In the genomic region with DNA sequence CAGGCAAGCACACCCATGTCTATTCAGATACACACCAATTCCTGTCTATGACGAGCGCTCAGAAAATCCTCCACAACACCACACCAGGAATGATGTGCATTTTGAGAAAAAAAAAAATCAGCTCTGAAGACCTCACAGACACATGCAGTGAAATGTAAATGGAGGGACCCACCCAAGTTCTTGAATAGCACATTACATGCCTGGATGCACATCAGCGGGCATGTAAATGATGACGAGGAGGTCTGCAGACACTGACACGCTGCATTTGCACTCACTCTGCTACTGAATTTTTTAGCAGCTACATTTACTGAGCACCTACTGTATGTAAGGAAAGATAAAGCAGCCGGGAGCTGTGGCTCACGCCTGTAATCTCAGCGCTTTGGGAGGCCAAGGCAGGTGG, we compare ENCODE assay signal across 14 cellular contexts. TPM values are rescaled to one million over a fixed set of nuclear protein-coding genes. Genes with fewer than 3 reads are reported as not detected.
DNase-seq lines count a peak whose midpoint lies in the region; ATAC-seq and TF ChIP-seq lines count a peak whose summit lies in the region.
"Had no signal": no experiment of that assay in that cellular context is flagged by ENCODE, and none has a peak within 500 bp of the region (broad histone marks: within the 10 kb centered on the region; RNA-seq: fewer than 3 reads in every experiment).

No MANE protein-coding gene starts in this region.

- WGBS in IMR-90 (ENCODE audit: extremely low coverage in 2 of 2, insufficient read length in 1 of 2), 2 experiments, result 100% methylated on average over 2 of the region's 8 CpGs; no CpG with 5 or more reads in 1 of the 2 experiments

- intact Hi-C loops in A673 (cut with micrococcal nuclease; ENCODE audit: unreplicated experiment) (loop anchor here (1.0 kb wide), 1 partner anchor 46 kb away; no protein-coding TSS in a partner anchor), IMR-90 (cut with micrococcal nuclease) (loop anchor here (2.0 kb wide), 1 partner anchor 47 kb away; a partner anchor contains a TSS), lower lobe of right lung (cut with DNase I) (no loop called here)

- TF ChIP-seq CTCF in A673 (conservative IDR thresholded peaks at IDR 0.05; ENCODE audit: low read depth, low read length) (no peak), IMR-90 (conservative IDR thresholded peaks at IDR 0.05; ENCODE audit: low read depth, low read length) (no peak), VCaP (conservative IDR thresholded peaks at IDR 0.05) (no peak), lower lobe of right lung (IDR thresholded peaks at IDR 0.05) (no peak)

- H3K9me3 ChIP-seq in A673 (ENCODE audit: low read depth, low read length, poor library complexity, severe bottlenecking) (no peaks in the 10 kb centered on the region), IMR-90 (ENCODE audit: control insufficient read depth, insufficient read depth, low read length) (no peaks in the 10 kb centered on the region), lower lobe of right lung (no peaks in the 10 kb centered on the region)
- H3K9me3 ChIP-seq: gastroesophageal sphincter had no signal

- H3K4me1 ChIP-seq in A673 (ENCODE audit: insufficient read depth, low read length, poor library complexity, severe bottlenecking) (peaks cover 37% of the 10 kb centered on the region), IMR-90 (ENCODE audit: control insufficient read depth, insufficient read depth, low read length) (peaks cover 26% of the 10 kb centered on the region), lower lobe of right lung (peaks cover 16% of the 10 kb centered on the region)

- H3K27ac ChIP-seq in A673 (ENCODE audit: low read depth, low read length, poor library complexity, severe bottlenecking) (peak overlapping the region; percentile 17), IMR-90 (ENCODE audit: insufficient read depth, low read length) (no peak overlapping the region), VCaP (peak overlapping the region; percentile 99), lower lobe of right lung (no peak overlapping the region)
- H3K27ac ChIP-seq: gastroesophageal sphincter had no signal

- H3K4ac ChIP-seq in IMR-90 (ENCODE audit: low read depth, low read length), result no peak overlapping the region

- no peak overlapping the region for H4K5ac ChIP-seq in IMR-90 (ENCODE audit: low read depth, low read length)

- no peak overlapping the region for H2BK5ac ChIP-seq in IMR-90 (ENCODE audit: low read depth, low read length, poor library complexity, severe bottlenecking)

- H4K8ac ChIP-seq in IMR-90 (ENCODE audit: low read depth in 2 of 2, low read length in 2 of 2), result no peak overlapping the region; a peak in 1 of 4 replicates

- dilution Hi-C loops in IMR-90 (cut with HindIII; ENCODE audit: low sequenced_read_pairs, unreplicated experiment), result no loop called here

- peak overlapping the region; percentile 14; the same call in 1 of the 3 replicates for H2BK15ac ChIP-seq in IMR-90 (ENCODE audit: low read depth, low read length)

- H2AFZ ChIP-seq in IMR-90 (replicated peaks; ENCODE audit: low read length, poor library complexity), result no peak overlapping the region

- in situ Hi-C loops in IMR-90 (cut with MboI; ENCODE audit: low sequenced_read_pairs), result no loop called here

- no peaks in the 10 kb centered on the region for H3K36me3 ChIP-seq in A673 (ENCODE audit: insufficient read depth, low read length, poor library complexity, severe bottlenecking)
- no peaks in the 10 kb centered on the region for H3K36me3 ChIP-seq in IMR-90 (ENCODE audit: control insufficient read depth, insufficient read depth, low read length)
- no peaks in the 10 kb centered on the region for H3K36me3 ChIP-seq in lower lobe of right lung
- H3K36me3 ChIP-seq: gastroesophageal sphincter had no signal

- no peak overlapping the region for H3K9ac ChIP-seq in IMR-90 (ENCODE audit: low read depth, low read length)

- no peak overlapping the region for H3K4me2 ChIP-seq in IMR-90 (ENCODE audit: low read depth, low read length)

- no peaks in the 10 kb centered on the region for H4K20me1 ChIP-seq in IMR-90 (ENCODE audit: insufficient read depth, low read length)

- ATAC-seq in GM18502 (IDR thresholded peaks at IDR 0.05; ENCODE audit: poor library complexity, unreplicated experiment) (peak; percentile 54), IMR-90 (ENCODE audit: low read depth) (no peak), esophagus mucosa (no peak), lower lobe of right lung (no peak)

- H3K79me1 ChIP-seq in IMR-90 (ENCODE audit: low read depth in 1 of 2, low read length in 2 of 2), result no peaks in the 10 kb centered on the region; a peak in 1 of 4 replicates

- no peak overlapping the region for H3K23ac ChIP-seq in IMR-90 (ENCODE audit: low read depth, low read length)

- no peak overlapping the region for H3K18ac ChIP-seq in IMR-90 (ENCODE audit: low read depth, low read length)

- POLR2A ChIA-PET in A673 (lab: Charles Lee; ENCODE audit: low non-redundant PET), result interaction anchor here (0.5 to 2.2 kb wide), 2 partner anchors 21 to 30 kb away, joined by 4 to 6 read pairs; no protein-coding TSS in a partner anchor
- POLR2A ChIA-PET in IMR-90 (lab: Charles Lee; ENCODE audit: unreplicated experiment), result no interaction called here

- H3K14ac ChIP-seq in IMR-90 (replicated peaks; ENCODE audit: low read depth, low read length), result no peak overlapping the region

- H3K27me3 ChIP-seq in A673 (replicated peaks; ENCODE audit: insufficient read depth, low read depth, low read length, poor library complexity), result no peaks in the 10 kb centered on the region
- no peaks in the 10 kb centered on the region for H3K27me3 ChIP-seq in IMR-90 (ENCODE audit: control insufficient read depth, insufficient read depth, low read length)
- no peaks in the 10 kb centered on the region for H3K27me3 ChIP-seq in lower lobe of right lung (ENCODE audit: low read depth)
- H3K27me3 ChIP-seq: gastroesophageal sphincter had no signal

- peak overlapping the region; percentile 54 for H4K91ac ChIP-seq in IMR-90 (ENCODE audit: insufficient read depth, low read depth, low read length)

- no peak overlapping the region; the same call in 1 of the 2 replicates for H2AK5ac ChIP-seq in IMR-90 (ENCODE audit: low read depth, low read length)

- TF ChIP-seq POLR2A in IMR-90 (IDR thresholded peaks at IDR 0.05; ENCODE audit: low read depth, low read length), result no peak

- H3K9me1 ChIP-seq in IMR-90 (ENCODE audit: insufficient read depth, low read length), result peaks cover 14% of the 10 kb centered on the region

- H3K4me3 ChIP-seq in A673 (ENCODE audit: low read depth, low read length, poor library complexity, severe bottlenecking) (no peak overlapping the region), IMR-90 (ENCODE audit: insufficient read depth, low read depth, low read length) (no peak overlapping the region), lower lobe of right lung (no peak overlapping the region)
- H3K4me3 ChIP-seq: gastroesophageal sphincter had no signal

- DNase-seq in A673 (ENCODE audit: low spot score), result peak; percentile 63
- DNase-seq in IMR-90, result no peak
- DNase-seq in GM19238 (ENCODE audit: insufficient read length, low spot score), result no peak
- no peak for DNase-seq in lower lobe of right lung
- no peak for DNase-seq in AG20443 (ENCODE audit: low spot score)
- DNase-seq: activated CD4-positive, alpha-beta memory T cell treated with anti-CD3 and anti-CD28 coated beads for 36 hours; activated effector memory CD4-positive, alpha-beta T cell treated with anti-CD3 and anti-CD28 coated beads, Interleukin-2, amount 50 U/mL, for 16 hours; endodermal cell; stimulated activated CD4-positive, alpha-beta T cell treated with anti-CD3 and anti-CD28 coated beads, Interleukin-4, amount 100 ng/mL, for 24 hours; stimulated activated naive CD4-positive, alpha-beta T cell had no signal

- BruUV-seq in A673 (replicated peaks; lab: Mats Ljungman, UMichigan), result no TSS peak
- BruUV-seq in IMR-90 (replicated peaks; lab: Mats Ljungman, UMichigan), result no TSS peak

- H2AK9ac ChIP-seq in IMR-90 (replicated peaks; ENCODE audit: low read depth, low read length, poor library complexity), result no peak overlapping the region

- no peak overlapping the region; the same call in 1 of the 2 replicates for H3K56ac ChIP-seq in IMR-90 (ENCODE audit: extremely low read depth, insufficient read depth, low read length)

- TF ChIP-seq RAD21 in IMR-90 (IDR thresholded peaks at IDR 0.05; ENCODE audit: low read length), result no peak

- no peak overlapping the region for H2BK20ac ChIP-seq in IMR-90 (ENCODE audit: low read depth, low read length)

- 0 out of 2 replicates have a peak overlapping the region, but pooled peaks have one; percentile 25 for H2BK120ac ChIP-seq in IMR-90 (ENCODE audit: low read depth, low read length)

- CTCF ChIA-PET in A673 (lab: Charles Lee), result interaction anchor here (0.8 kb wide), 1 partner anchor 284 kb away, joined by 4 read pairs; no protein-coding TSS in a partner anchor
- CTCF ChIA-PET in IMR-90 (lab: Yijun Ruan, JAX), result no interaction called here

TF ChIP-seq in IMR-90, 13 proteins besides CTCF, POLR2A, EP300 and RAD21 (continues in another document):
- TF ChIP-seq FOS (IDR thresholded peaks at IDR 0.05; ENCODE audit: low read depth, low read length), result no peak
- no peak for TF ChIP-seq RFX5 (IDR thresholded peaks at IDR 0.05; ENCODE audit: low read depth, low read length)
- TF ChIP-seq MXI1 (IDR thresholded peaks at IDR 0.05; ENCODE audit: borderline replicate concordance, low read depth, low read length), result no peak

RNA-seq across cellular contexts. Expression of a gene that starts 14.7 kb away (rescaled TPM):
- total RNA-seq in A673 (2021) (43.4 and 55.4 TPM in 2 replicates), IMR-90 (2012; rRNA removed) (9.9 and 17.5 TPM in 2 replicates), esophagus mucosa (7.1 TPM), lower lobe of right lung (17.3 TPM)
- polyA plus RNA-seq in IMR-90 (2012; rRNA removed), result 75.1 and 101 TPM in 2 replicates
- 67.5 and 73.6 TPM in 2 replicates for polyA plus RNA-seq in IMR-90 (2012; cell fraction: cytosol; rRNA removed)
- polyA plus RNA-seq in IMR-90 (2012; cell fraction: nucleus; rRNA removed; ENCODE audit: low replicate concordance), result 35.0 and 62.6 TPM in 2 replicates

RNA-seq across cellular contexts. Expression of a gene that starts 19.0 kb away (rescaled TPM):
- total RNA-seq in A673 (2021) (43.4 and 59.6 TPM in 2 replicates), IMR-90 (2012; rRNA removed) (15.0 and 18.5 TPM in 2 replicates), esophagus mucosa (58.0 TPM), lower lobe of right lung (13.9 TPM)
- polyA plus RNA-seq in IMR-90 (2012; rRNA removed), result 23.2 and 23.4 TPM in 2 replicates
- polyA plus RNA-seq in IMR-90 (2012; cell fraction: cytosol; rRNA removed), result 15.9 and 35.9 TPM in 2 replicates
- 13.3 and 22.2 TPM in 2 replicates for polyA plus RNA-seq in IMR-90 (2012; cell fraction: nucleus; rRNA removed; ENCODE audit: low replicate concordance)

RNA-seq across cellular contexts. Expression of a gene that starts 36.2 kb away (rescaled TPM):
- total RNA-seq in A673 (2021), result 41.0 and 51.0 TPM in 2 replicates
- total RNA-seq in IMR-90 (2012; rRNA removed), result 1.1 TPM in 2 replicates
- 6.2 and 6.4 TPM in 2 replicates for polyA plus RNA-seq in IMR-90 (2012; rRNA removed)
- polyA plus RNA-seq in IMR-90 (2012; cell fraction: cytosol; rRNA removed), result 9.7 and 10.0 TPM in 2 replicates
- polyA plus RNA-seq in IMR-90 (2012; cell fraction: nucleus; rRNA removed; ENCODE audit: low replicate concordance), result 15.8 and 22.6 TPM in 2 replicates
- 4.5 TPM for total RNA-seq in esophagus mucosa
- 9.8 TPM for total RNA-seq in lower lobe of right lung

RNA-seq across cellular contexts. Expression of a gene that starts 46.5 kb away (rescaled TPM):
- total RNA-seq in A673 (2021) (71.9 and 72.0 TPM in 2 replicates), IMR-90 (2012; rRNA removed) (29.2 and 29.9 TPM in 2 replicates), esophagus mucosa (55.2 TPM), lower lobe of right lung (95.7 TPM)
- polyA plus RNA-seq in IMR-90 (2012; rRNA removed), result 84.2 and 89.4 TPM in 2 replicates
- 51.3 and 95.8 TPM in 2 replicates for polyA plus RNA-seq in IMR-90 (2012; cell fraction: cytosol; rRNA removed)
- 154 and 323 TPM in 2 replicates for polyA plus RNA-seq in IMR-90 (2012; cell fraction: nucleus; rRNA removed; ENCODE audit: low replicate concordance)

Comparison
In these comparisons a context has a peak if more than half of its experiments do, and no peak if none do; other contexts are left out.
1. H3K27ac ChIP-seq: peak in A673 (single experiment) and VCaP (single experiment); none in IMR-90 (single experiment) and lower lobe of right lung (single experiment).